Comparison of ENCODE assay signal across 8 cellular contexts in the genomic region with DNA sequence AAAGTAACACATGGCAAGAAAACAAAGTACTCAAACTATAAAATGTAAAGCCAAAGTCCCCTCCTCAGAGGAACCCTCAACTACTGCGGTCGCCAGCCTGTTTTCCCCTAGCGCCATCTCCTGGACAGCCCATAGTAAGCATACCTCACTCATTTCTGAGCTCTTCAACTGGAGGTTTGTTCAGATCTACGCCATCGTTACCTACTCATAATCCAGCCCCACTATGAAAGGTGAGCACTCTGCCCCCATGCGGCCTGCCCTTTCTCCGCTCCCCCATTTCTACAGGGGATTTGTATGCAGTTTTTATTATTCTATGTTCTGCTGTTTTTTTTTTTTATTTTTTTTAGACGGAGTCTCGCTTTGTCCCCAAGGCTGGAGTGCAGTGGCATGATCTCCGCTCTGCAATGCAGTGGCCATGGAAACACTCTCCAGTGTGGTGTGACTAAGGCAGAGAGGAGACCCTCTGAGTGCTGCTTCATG. TPM values are rescaled to one million over a fixed set of nuclear protein-coding genes. Genes with fewer than 3 reads are reported as not detected.
DNase-seq lines count a peak whose midpoint lies in the region; ATAC-seq and TF ChIP-seq lines count a peak whose summit lies in the region.

No MANE protein-coding gene starts in this region.

- TF ChIP-seq CTCF in Caco-2 (IDR thresholded peaks at IDR 0.05; ENCODE audit: insufficient read depth in 1 of 2, low read depth in 1 of 2, low read length in 1 of 2, severe bottlenecking in 1 of 2, unreplicated experiment in 1 of 2) = peak; percentile 63 to 80
- TF ChIP-seq CTCF in Peyer's patch (IDR thresholded peaks at IDR 0.05) = peak; percentile 62 to 77 (median 70)
- peak; percentile 71 for TF ChIP-seq CTCF in fibroblast of villous mesenchyme (IDR thresholded peaks at IDR 0.05; ENCODE audit: insufficient read depth, low read depth, low read length)
- peak; percentile 31 to 43 (median 41) for TF ChIP-seq CTCF in vagina (IDR thresholded peaks at IDR 0.05)

- H3K27me3 ChIP-seq in Caco-2 (replicated peaks; ENCODE audit: control insufficient read depth, insufficient read depth, low read length) (no peaks in the 10 kb centered on the region), Peyer's patch (no peaks in the 10 kb centered on the region), vagina (no peaks in the 10 kb centered on the region)

- CTCF ChIA-PET in Caco-2 (lab: Charles Lee) = interaction anchor here (0.5 to 1.5 kb wide), 19 partner anchors 8 to 134 kb away, joined by 3 to 15 read pairs (median 5); partner anchors contain the start of genes EML2, QPCTL and SNRPD2

- H3K27ac Mint-ChIP-seq in Caco-2 (ENCODE audit: unreplicated experiment) = no peak overlapping the region
- no peak overlapping the region for H3K27ac Mint-ChIP-seq in activated T-cell treated with anti-CD3 and anti-CD28 coated beads, Interleukin-2, amount 50 U/mL, for 72 hours

- H3K4me1 Mint-ChIP-seq in Caco-2 (ENCODE audit: low read depth, unreplicated experiment) = peaks cover 14% of the 10 kb centered on the region
- H3K4me1 Mint-ChIP-seq in activated T-cell treated with anti-CD3 and anti-CD28 coated beads, Interleukin-2, amount 50 U/mL, for 72 hours (ENCODE audit: low read depth) = peaks cover 21% of the 10 kb centered on the region

- H3K4me3 Mint-ChIP-seq in Caco-2 (ENCODE audit: unreplicated experiment) = no peak overlapping the region
- H3K4me3 Mint-ChIP-seq in activated T-cell treated with anti-CD3 and anti-CD28 coated beads, Interleukin-2, amount 50 U/mL, for 72 hours = no peak overlapping the region

- no TSS peak for BruUV-seq in Caco-2 (replicated peaks; lab: Mats Ljungman, UMichigan)

- H3K36me3 Mint-ChIP-seq in Caco-2 (ENCODE audit: insufficient read depth, unreplicated experiment) = peaks cover 7% of the 10 kb centered on the region
- peaks cover 0 to 2% of the 10 kb centered on the region in 2 donors for H3K36me3 Mint-ChIP-seq in activated T-cell treated with anti-CD3 and anti-CD28 coated beads, Interleukin-2, amount 50 U/mL, for 72 hours (ENCODE audit: insufficient read depth in 2 of 2)

- POLR2A ChIA-PET in Caco-2 (lab: Charles Lee) = no interaction called here

- H3K9me3 ChIP-seq in Caco-2 = no peaks in the 10 kb centered on the region
- no peaks in the 10 kb centered on the region for H3K9me3 ChIP-seq in Peyer's patch
- H3K9me3 ChIP-seq in vagina = no peaks in the 10 kb centered on the region

- TF ChIP-seq POLR2A in Peyer's patch (IDR thresholded peaks at IDR 0.05) = no peak
- TF ChIP-seq POLR2A in vagina (IDR thresholded peaks at IDR 0.05) = no peak

- H3K9me3 Mint-ChIP-seq in Caco-2 (ENCODE audit: unreplicated experiment) = no peaks in the 10 kb centered on the region
- no peaks in the 10 kb centered on the region for H3K9me3 Mint-ChIP-seq in activated T-cell treated with anti-CD3 and anti-CD28 coated beads, Interleukin-2, amount 50 U/mL, for 72 hours

- intact Hi-C loops in Caco-2 (cut with micrococcal nuclease; ENCODE audit: unreplicated experiment) = loop anchor here (1.0 kb wide), 1 partner anchor 30 kb away; no protein-coding TSS in a partner anchor
- intact Hi-C loops in vagina (cut with DNase I) = no loop called here

- peak; percentile 76 for ATAC-seq in HG03135 (IDR thresholded peaks at IDR 0.05; ENCODE audit: unreplicated experiment)
- peak; percentile 99 to 100 for ATAC-seq in activated T-cell treated with anti-CD3 and anti-CD28 coated beads, Interleukin-2, amount 50 U/mL, for 72 hours (replicated peaks in 1 of 2)
- no peak for ATAC-seq in HG03097 (IDR thresholded peaks at IDR 0.05; ENCODE audit: low FRiP score, unreplicated experiment)

- no peaks in the 10 kb centered on the region for H3K27me3 Mint-ChIP-seq in Caco-2 (ENCODE audit: insufficient read depth, unreplicated experiment)
- no peaks in the 10 kb centered on the region for H3K27me3 Mint-ChIP-seq in activated T-cell treated with anti-CD3 and anti-CD28 coated beads, Interleukin-2, amount 50 U/mL, for 72 hours (ENCODE audit: low read depth)

- H3K27ac ChIP-seq in Peyer's patch = peak overlapping the region in 1 of 4 donors; percentile 1
- no peak overlapping the region for H3K27ac ChIP-seq in vagina

- H3K4me1 ChIP-seq in Caco-2 (no peaks in the 10 kb centered on the region), Peyer's patch (peaks cover 0 to 23% (median 0%) of the 10 kb centered on the region in 4 donors), vagina (no peaks in the 10 kb centered on the region)

- H3K36me3 ChIP-seq in Caco-2 (ENCODE audit: control insufficient read depth, insufficient read depth, low read length) (peaks cover 2% of the 10 kb centered on the region; the same call in 1 of the 2 replicates), Peyer's patch (peaks cover 0 to under 1% (median 0%) of the 10 kb centered on the region in 3 donors), vagina (no peaks in the 10 kb centered on the region)

- DNase-seq in Caco-2 = peak; percentile 61 to 70
- DNase-seq in Peyer's patch = peak; percentile 59 to 86 (median 70)
- peak; percentile 75 to 80 for DNase-seq in activated T-cell treated with anti-CD3 and anti-CD28 coated beads, Interleukin-2, amount 50 U/mL, for 72 hours
- DNase-seq in fibroblast of villous mesenchyme (ENCODE audit: low read depth) = peak; percentile 45
- peak; percentile 48 for DNase-seq in pons (ENCODE audit: low spot score)
- DNase-seq in vagina (ENCODE audit: extremely low spot score in 2 of 2) = no peak

- no peak overlapping the region for H3K4me3 ChIP-seq in Caco-2 (ENCODE audit: low read depth, low read length)
- no peak overlapping the region for H3K4me3 ChIP-seq in Peyer's patch
- no peak overlapping the region for H3K4me3 ChIP-seq in fibroblast of villous mesenchyme (ENCODE audit: low read depth, low read length)
- H3K4me3 ChIP-seq in vagina = no peak overlapping the region

RNA-seq across cellular contexts. Expression of gene OPA3, which starts 26.2 kb away (rescaled TPM):
- total RNA-seq in Caco-2 (2022) = 16.9 and 17.7 TPM in 2 replicates
- total RNA-seq in Peyer's patch = 10 to 100 TPM in 3 of 4 donors, 1 to 10 TPM in 1; 5.0 to 26.6 (median 13.6) TPM
- total RNA-seq in activated T-cell treated with anti-CD3 and anti-CD28 coated beads, Interleukin-2, amount 50 U/mL, for 72 hours = 10 to 100 TPM; 10.3 to 12.6 TPM
- 8.2 and 8.4 TPM in 2 replicates for total RNA-seq in fibroblast of villous mesenchyme
- total RNA-seq in vagina = 6.6 TPM

RNA-seq across cellular contexts. Expression of gene GPR4, which starts 43.6 kb away (rescaled TPM):
- total RNA-seq in Caco-2 (2022) (not detected in 2 replicates), Peyer's patch (1 to 10 TPM in 2 of 4 donors, under 1 TPM in 2; 0.18 to 3.4 (median 1.7) TPM), fibroblast of villous mesenchyme (not detected in 2 replicates), vagina (3.4 TPM)
- total RNA-seq in activated T-cell treated with anti-CD3 and anti-CD28 coated beads, Interleukin-2, amount 50 U/mL, for 72 hours = under 1 TPM in 1 of 2 donors, not detected in 1; 0.07 TPM

RNA-seq across cellular contexts. Expression of gene VASP, which starts 51.2 kb away (rescaled TPM):
- total RNA-seq in Caco-2 (2022) = 72.4 and 83.1 TPM in 2 replicates
- 100 to 1,000 TPM in 3 of 4 donors, 10 to 100 TPM in 1; 81.7 to 123 (median 112) TPM for total RNA-seq in Peyer's patch
- 100 to 1,000 TPM; 120 to 133 TPM for total RNA-seq in activated T-cell treated with anti-CD3 and anti-CD28 coated beads, Interleukin-2, amount 50 U/mL, for 72 hours
- 158 and 185 TPM in 2 replicates for total RNA-seq in fibroblast of villous mesenchyme
- total RNA-seq in vagina = 103 TPM

Comparison
In these comparisons a context has a peak if more than half of its experiments do, and no peak if none do; other contexts are left out.
1. DNase-seq: peak in Caco-2 (2 of 2), Peyer's patch (3 of 3), activated T-cell treated with anti-CD3 and anti-CD28 coated beads, Interleukin-2, amount 50 U/mL, for 72 hours (2 of 2), fibroblast of villous mesenchyme (single experiment) and pons (single experiment); none in vagina (0 of 2).
2. Peak in every context shown above with its lines, with median percentiles within 50 percentile points of each other: CTCF ChIP-seq.